In genomic region chr9:111900934-111901612, GRCh38 we compare ENCODE assay signal across 1 cellular context.
TF ChIP-seq lines count a peak whose summit lies in the region.

No MANE protein-coding gene starts in this region.

TF ChIP-seq in K562, 482 proteins besides CTCF, POLR2A, EP300 and RAD21 (continued from another document and continues in another):
- TF ChIP-seq, protein P1, sequence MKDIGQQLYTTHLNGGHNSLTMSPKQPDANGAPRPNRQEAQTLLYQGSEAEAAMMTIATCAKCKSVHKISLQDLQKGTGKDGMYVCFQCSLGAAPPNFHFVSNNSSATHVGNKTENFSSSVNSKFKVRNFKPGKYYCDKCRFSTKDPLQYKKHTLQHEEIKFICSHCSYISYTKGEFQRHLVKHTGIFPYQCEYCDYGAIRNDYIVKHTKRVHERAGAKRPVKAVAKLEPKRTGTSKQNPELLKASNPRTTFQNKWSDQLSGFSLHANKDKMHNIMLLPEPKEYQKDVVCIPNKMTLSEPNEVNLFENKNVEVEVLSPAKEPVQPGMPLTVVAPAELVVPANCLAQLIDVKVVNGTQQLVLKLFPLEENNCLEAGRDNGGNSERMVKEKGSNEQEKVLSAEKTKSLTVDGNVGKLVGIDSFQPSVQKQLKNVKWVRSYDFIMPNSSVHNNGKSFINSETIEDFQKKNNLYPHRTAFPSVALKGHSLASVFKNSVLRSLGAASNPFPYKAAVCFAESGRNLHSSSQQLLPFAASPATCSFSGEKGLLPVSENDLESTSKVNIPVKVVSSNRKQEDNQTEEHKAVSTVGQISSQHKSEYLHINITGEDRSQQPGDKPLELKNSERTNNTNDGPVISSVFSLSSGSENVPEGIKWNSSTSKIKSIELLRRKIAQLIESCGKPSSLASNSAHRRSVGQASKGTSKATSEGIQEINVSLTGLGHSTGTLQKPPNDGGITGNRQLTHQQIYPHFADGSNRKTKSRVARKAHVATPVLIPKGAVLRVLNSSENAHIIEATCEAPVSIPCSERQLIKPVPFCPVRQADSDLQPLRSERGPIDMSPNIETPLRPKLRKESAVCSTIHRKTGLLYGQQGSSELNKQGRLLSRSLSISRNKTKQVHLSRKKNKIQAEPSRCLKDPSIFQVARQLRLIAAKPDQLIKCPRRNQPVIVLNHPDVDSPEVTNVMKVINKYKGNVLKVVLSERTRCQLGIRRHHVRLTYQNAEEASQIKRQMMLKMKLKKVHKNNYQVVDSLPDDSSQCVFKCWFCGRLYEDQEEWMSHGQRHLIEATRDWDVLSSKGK (CRISPR knock-in tag; IDR thresholded peaks at IDR 0.05) = no peak
- TF ChIP-seq PHF21A (IDR thresholded peaks at IDR 0.05; ENCODE audit: borderline replicate concordance, low read depth) (no peak), KDM4B (IDR thresholded peaks at IDR 0.05; ENCODE audit: borderline replicate concordance in 2 of 2, low read depth in 1 of 2) (no peak), U2AF2 (optimal IDR thresholded peaks at IDR 0.05; ENCODE audit: low read depth, low read length) (no peak), SP1 (CRISPR knock-in tag; IDR thresholded peaks at IDR 0.05) (no peak), SMAD2 (IDR thresholded peaks at IDR 0.05; ENCODE audit: low read depth, low read length) (no peak), NRF1 (conservative IDR thresholded peaks at IDR 0.05 in 1 of 2, IDR thresholded peaks at IDR 0.05 in 1 of 2) (no peak), CHD4 (IDR thresholded peaks at IDR 0.05; ENCODE audit: insufficient read depth, insufficient replicate concordance, low read depth, low read length, poor library complexity, severe bottlenecking) (no peak), MTA1 (IDR thresholded peaks at IDR 0.05; ENCODE audit: borderline replicate concordance) (no peak), RBBP5 (IDR thresholded peaks at IDR 0.05; ENCODE audit: borderline replicate concordance, insufficient read depth, low read length, poor library complexity, severe bottlenecking) (peak; percentile 30), ZNF280B (CRISPR knock-in tag; IDR thresholded peaks at IDR 0.05) (no peak), MBD2 (IDR thresholded peaks at IDR 0.05; ENCODE audit: borderline replicate concordance, low read depth) (no peak), ZBTB7A (IDR thresholded peaks at IDR 0.05; ENCODE audit: borderline replicate concordance, control insufficient read depth, low read depth, low read length) (no peak), GATAD2A (IDR thresholded peaks at IDR 0.05) (no peak), ZNF668 (CRISPR knock-in tag; IDR thresholded peaks at IDR 0.05) (no peak), MECOM (CRISPR knock-in tag; IDR thresholded peaks at IDR 0.05) (no peak), ZNF696 (CRISPR knock-in tag; conservative IDR thresholded peaks at IDR 0.05) (no peak), THRA (IDR thresholded peaks at IDR 0.05) (no peak), TBP (optimal IDR thresholded peaks at IDR 0.05; ENCODE audit: low read depth, low read length) (peak; percentile 54), ZNF507 (tag; conservative IDR thresholded peaks at IDR 0.05) (no peak), TAF1 (IDR thresholded peaks at IDR 0.05; ENCODE audit: control insufficient read depth, extremely low read depth, insufficient read depth, low read length, severe bottlenecking) (no peak), HDAC1 (IDR thresholded peaks at IDR 0.05) (peak in 1 of 2 experiments; percentile 38; a peak in 1 of 4 replicates), SIRT6 (IDR thresholded peaks at IDR 0.05; ENCODE audit: low read depth, low read length) (no peak), ZNF140 (CRISPR knock-in tag; IDR thresholded peaks at IDR 0.05) (no peak)
- TF ChIP-seq, protein P2, sequence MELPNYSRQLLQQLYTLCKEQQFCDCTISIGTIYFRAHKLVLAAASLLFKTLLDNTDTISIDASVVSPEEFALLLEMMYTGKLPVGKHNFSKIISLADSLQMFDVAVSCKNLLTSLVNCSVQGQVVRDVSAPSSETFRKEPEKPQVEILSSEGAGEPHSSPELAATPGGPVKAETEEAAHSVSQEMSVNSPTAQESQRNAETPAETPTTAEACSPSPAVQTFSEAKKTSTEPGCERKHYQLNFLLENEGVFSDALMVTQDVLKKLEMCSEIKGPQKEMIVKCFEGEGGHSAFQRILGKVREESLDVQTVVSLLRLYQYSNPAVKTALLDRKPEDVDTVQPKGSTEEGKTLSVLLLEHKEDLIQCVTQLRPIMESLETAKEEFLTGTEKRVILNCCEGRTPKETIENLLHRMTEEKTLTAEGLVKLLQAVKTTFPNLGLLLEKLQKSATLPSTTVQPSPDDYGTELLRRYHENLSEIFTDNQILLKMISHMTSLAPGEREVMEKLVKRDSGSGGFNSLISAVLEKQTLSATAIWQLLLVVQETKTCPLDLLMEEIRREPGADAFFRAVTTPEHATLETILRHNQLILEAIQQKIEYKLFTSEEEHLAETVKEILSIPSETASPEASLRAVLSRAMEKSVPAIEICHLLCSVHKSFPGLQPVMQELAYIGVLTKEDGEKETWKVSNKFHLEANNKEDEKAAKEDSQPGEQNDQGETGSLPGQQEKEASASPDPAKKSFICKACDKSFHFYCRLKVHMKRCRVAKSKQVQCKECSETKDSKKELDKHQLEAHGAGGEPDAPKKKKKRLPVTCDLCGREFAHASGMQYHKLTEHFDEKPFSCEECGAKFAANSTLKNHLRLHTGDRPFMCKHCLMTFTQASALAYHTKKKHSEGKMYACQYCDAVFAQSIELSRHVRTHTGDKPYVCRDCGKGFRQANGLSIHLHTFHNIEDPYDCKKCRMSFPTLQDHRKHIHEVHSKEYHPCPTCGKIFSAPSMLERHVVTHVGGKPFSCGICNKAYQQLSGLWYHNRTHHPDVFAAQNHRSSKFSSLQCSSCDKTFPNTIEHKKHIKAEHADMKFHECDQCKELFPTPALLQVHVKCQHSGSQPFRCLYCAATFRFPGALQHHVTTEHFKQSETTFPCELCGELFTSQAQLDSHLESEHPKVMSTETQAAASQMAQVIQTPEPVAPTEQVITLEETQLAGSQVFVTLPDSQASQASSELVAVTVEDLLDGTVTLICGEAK (IDR thresholded peaks at IDR 0.05) = no peak
- TF ChIP-seq, protein P2 (CRISPR knock-in tag; IDR thresholded peaks at IDR 0.05) = no peak
- TF ChIP-seq, protein P3, sequence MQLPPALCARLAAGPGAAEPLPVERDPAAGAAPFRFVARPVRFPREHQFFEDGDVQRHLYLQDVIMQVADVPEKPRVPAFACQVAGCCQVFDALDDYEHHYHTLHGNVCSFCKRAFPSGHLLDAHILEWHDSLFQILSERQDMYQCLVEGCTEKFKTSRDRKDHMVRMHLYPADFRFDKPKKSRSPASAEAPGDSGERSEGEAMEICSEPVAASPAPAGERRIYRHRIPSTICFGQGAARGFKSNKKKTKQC (CRISPR knock-in tag; IDR thresholded peaks at IDR 0.05) = no peak
- TF ChIP-seq, protein P4, sequence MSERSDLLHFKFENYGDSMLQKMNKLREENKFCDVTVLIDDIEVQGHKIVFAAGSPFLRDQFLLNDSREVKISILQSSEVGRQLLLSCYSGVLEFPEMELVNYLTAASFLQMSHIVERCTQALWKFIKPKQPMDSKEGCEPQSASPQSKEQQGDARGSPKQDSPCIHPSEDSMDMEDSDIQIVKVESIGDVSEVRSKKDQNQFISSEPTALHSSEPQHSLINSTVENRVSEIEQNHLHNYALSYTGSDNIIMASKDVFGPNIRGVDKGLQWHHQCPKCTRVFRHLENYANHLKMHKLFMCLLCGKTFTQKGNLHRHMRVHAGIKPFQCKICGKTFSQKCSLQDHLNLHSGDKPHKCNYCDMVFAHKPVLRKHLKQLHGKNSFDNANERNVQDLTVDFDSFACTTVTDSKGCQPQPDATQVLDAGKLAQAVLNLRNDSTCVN (CRISPR knock-in tag; IDR thresholded peaks at IDR 0.05) = no peak
- TF ChIP-seq, protein P5, sequence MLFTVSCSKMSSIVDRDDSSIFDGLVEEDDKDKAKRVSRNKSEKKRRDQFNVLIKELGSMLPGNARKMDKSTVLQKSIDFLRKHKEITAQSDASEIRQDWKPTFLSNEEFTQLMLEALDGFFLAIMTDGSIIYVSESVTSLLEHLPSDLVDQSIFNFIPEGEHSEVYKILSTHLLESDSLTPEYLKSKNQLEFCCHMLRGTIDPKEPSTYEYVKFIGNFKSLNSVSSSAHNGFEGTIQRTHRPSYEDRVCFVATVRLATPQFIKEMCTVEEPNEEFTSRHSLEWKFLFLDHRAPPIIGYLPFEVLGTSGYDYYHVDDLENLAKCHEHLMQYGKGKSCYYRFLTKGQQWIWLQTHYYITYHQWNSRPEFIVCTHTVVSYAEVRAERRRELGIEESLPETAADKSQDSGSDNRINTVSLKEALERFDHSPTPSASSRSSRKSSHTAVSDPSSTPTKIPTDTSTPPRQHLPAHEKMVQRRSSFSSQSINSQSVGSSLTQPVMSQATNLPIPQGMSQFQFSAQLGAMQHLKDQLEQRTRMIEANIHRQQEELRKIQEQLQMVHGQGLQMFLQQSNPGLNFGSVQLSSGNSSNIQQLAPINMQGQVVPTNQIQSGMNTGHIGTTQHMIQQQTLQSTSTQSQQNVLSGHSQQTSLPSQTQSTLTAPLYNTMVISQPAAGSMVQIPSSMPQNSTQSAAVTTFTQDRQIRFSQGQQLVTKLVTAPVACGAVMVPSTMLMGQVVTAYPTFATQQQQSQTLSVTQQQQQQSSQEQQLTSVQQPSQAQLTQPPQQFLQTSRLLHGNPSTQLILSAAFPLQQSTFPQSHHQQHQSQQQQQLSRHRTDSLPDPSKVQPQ (CRISPR knock-in tag; IDR thresholded peaks at IDR 0.05; ENCODE audit: borderline replicate concordance) = no peak
- TF ChIP-seq, protein P6, sequence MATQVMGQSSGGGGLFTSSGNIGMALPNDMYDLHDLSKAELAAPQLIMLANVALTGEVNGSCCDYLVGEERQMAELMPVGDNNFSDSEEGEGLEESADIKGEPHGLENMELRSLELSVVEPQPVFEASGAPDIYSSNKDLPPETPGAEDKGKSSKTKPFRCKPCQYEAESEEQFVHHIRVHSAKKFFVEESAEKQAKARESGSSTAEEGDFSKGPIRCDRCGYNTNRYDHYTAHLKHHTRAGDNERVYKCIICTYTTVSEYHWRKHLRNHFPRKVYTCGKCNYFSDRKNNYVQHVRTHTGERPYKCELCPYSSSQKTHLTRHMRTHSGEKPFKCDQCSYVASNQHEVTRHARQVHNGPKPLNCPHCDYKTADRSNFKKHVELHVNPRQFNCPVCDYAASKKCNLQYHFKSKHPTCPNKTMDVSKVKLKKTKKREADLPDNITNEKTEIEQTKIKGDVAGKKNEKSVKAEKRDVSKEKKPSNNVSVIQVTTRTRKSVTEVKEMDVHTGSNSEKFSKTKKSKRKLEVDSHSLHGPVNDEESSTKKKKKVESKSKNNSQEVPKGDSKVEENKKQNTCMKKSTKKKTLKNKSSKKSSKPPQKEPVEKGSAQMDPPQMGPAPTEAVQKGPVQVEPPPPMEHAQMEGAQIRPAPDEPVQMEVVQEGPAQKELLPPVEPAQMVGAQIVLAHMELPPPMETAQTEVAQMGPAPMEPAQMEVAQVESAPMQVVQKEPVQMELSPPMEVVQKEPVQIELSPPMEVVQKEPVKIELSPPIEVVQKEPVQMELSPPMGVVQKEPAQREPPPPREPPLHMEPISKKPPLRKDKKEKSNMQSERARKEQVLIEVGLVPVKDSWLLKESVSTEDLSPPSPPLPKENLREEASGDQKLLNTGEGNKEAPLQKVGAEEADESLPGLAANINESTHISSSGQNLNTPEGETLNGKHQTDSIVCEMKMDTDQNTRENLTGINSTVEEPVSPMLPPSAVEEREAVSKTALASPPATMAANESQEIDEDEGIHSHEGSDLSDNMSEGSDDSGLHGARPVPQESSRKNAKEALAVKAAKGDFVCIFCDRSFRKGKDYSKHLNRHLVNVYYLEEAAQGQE (CRISPR knock-in tag; IDR thresholded peaks at IDR 0.05; ENCODE audit: low read depth) = no peak
- TF ChIP-seq, protein P7, sequence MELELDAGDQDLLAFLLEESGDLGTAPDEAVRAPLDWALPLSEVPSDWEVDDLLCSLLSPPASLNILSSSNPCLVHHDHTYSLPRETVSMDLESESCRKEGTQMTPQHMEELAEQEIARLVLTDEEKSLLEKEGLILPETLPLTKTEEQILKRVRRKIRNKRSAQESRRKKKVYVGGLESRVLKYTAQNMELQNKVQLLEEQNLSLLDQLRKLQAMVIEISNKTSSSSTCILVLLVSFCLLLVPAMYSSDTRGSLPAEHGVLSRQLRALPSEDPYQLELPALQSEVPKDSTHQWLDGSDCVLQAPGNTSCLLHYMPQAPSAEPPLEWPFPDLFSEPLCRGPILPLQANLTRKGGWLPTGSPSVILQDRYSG (tag; conservative IDR thresholded peaks at IDR 0.05; ENCODE audit: low read depth) = no peak
